11 cellular contexts compared by ENCODE assay signal in genomic region chr7:47045592-47045991, GRCh38.
A peak's percentile ranks its signal among the peaks of the same experiment; 100 is the strongest.
DNase-seq lines count a peak whose midpoint lies in the region; ATAC-seq and TF ChIP-seq lines count a peak whose summit lies in the region.
"Had no signal": no experiment of that assay in that cellular context is flagged by ENCODE, and none has a peak within 500 bp of the region (broad histone marks: within the 10 kb centered on the region; RNA-seq: fewer than 3 reads in every experiment).

No MANE protein-coding gene starts in this region.

- peak overlapping the region; percentile 58 for H3K9ac ChIP-seq in mesenchymal stem cell (ENCODE audit: low read length)

- H3K4me2 ChIP-seq in mesenchymal stem cell (ENCODE audit: low read length, poor library complexity, severe bottlenecking) = no peak overlapping the region

- H3K27ac ChIP-seq in esophagus muscularis mucosa (replicated peaks in 1 of 4) (peak overlapping the region; percentile 52 to 65 (median 60)), mesenchymal stem cell (ENCODE audit: low read length, poor library complexity, severe bottlenecking) (no peak overlapping the region)

- no peak for ATAC-seq in HG03159 (IDR thresholded peaks at IDR 0.05; ENCODE audit: unreplicated experiment)

- WGBS in esophagus muscularis mucosa = 31% methylated on average over 6 of the region's 6 CpGs
- 3% methylated on average over 5 of the region's 6 CpGs for WGBS in mesenchymal stem cell

- H3K36me3 ChIP-seq in esophagus muscularis mucosa (no peaks in the 10 kb centered on the region), mesenchymal stem cell (ENCODE audit: control insufficient read depth in 1 of 2, insufficient read depth in 2 of 2, low read depth in 1 of 2, low read length in 2 of 2) (no peaks in the 10 kb centered on the region)

- no peak overlapping the region for H4K91ac ChIP-seq in mesenchymal stem cell (ENCODE audit: low read length)

- no peaks in the 10 kb centered on the region for H3K79me1 ChIP-seq in mesenchymal stem cell (replicated peaks; ENCODE audit: low read length, poor library complexity, severe bottlenecking)

- H2BK5ac ChIP-seq in mesenchymal stem cell (ENCODE audit: low read depth, low read length, poor library complexity, severe bottlenecking) = no peak overlapping the region

- H3K23ac ChIP-seq in mesenchymal stem cell (ENCODE audit: low read length in 2 of 2) = no peak overlapping the region

- intact Hi-C loops in esophagus muscularis mucosa (cut with DNase I) = no loop called here

- H3K4me3 ChIP-seq in esophagus muscularis mucosa (no peak overlapping the region), mesenchymal stem cell (ENCODE audit: insufficient read depth in 1 of 2, low read depth in 1 of 2, low read length in 2 of 2) (no peak overlapping the region)

- peaks cover 35 to 40% (median 38%) of the 10 kb centered on the region in 4 donors for H3K4me1 ChIP-seq in esophagus muscularis mucosa
- H3K4me1 ChIP-seq in mesenchymal stem cell (ENCODE audit: control insufficient read depth, insufficient read depth, low read depth, low read length) = no peaks in the 10 kb centered on the region

- no peak overlapping the region for H4K8ac ChIP-seq in mesenchymal stem cell (ENCODE audit: low read length)

- no peak overlapping the region for H3K4ac ChIP-seq in mesenchymal stem cell (ENCODE audit: low read depth in 1 of 2, low read length in 2 of 2)

- no peak overlapping the region for H3K14ac ChIP-seq in mesenchymal stem cell (ENCODE audit: low read length in 2 of 2)

- H2BK12ac ChIP-seq in mesenchymal stem cell (ENCODE audit: low read length in 2 of 2) = peak overlapping the region in 1 of 2 experiments; percentile 12

- H3K27me3 ChIP-seq in esophagus muscularis mucosa = no peaks in the 10 kb centered on the region
- H3K27me3 ChIP-seq in mesenchymal stem cell (ENCODE audit: control insufficient read depth in 1 of 2, insufficient read depth in 1 of 2, low read length in 2 of 2) = peaks cover 0 to 15% of the 10 kb centered on the region in 2 experiments

- H2AK5ac ChIP-seq in mesenchymal stem cell (ENCODE audit: low read length, severe bottlenecking) = no peak overlapping the region

- TF ChIP-seq CTCF in esophagus muscularis mucosa (IDR thresholded peaks at IDR 0.05) = no peak

- DNase-seq in HT1080 (ENCODE audit: low read depth) (peak; percentile 6), esophagus muscularis mucosa (ENCODE audit: extremely low spot score) (no peak), mesenchymal stem cell (peak; percentile 84), stromal cell of bone marrow (ENCODE audit: low read depth) (peak; percentile 55), amygdala (lab: John Stamatoyannopoulos, UW) (no peak)
- DNase-seq in activated naive CD4-positive, alpha-beta T cell (lab: John Stamatoyannopoulos, UW) = no peak
- DNase-seq in stimulated activated CD4-positive, alpha-beta T cell treated with anti-CD3 and anti-CD28 coated beads, Interleukin-2, amount 100 ng/mL, for 48 hours = no peak
- DNase-seq: activated naive CD8-positive, alpha-beta T cell treated with anti-CD3 and anti-CD28 coated beads for 36 hours; midbrain; NCI-H187 treated with DMSO at 0.1 percent for 48 hours had no signal

- H2BK120ac ChIP-seq in mesenchymal stem cell (ENCODE audit: low read depth, low read length) = no peak overlapping the region

- peak overlapping the region; percentile 1 to 82 for H3K18ac ChIP-seq in mesenchymal stem cell (ENCODE audit: low read depth in 1 of 2, low read length in 2 of 2)

- no peaks in the 10 kb centered on the region for H3K9me3 ChIP-seq in esophagus muscularis mucosa
- H3K9me3 ChIP-seq in mesenchymal stem cell (ENCODE audit: control insufficient read depth, low read length) = no peaks in the 10 kb centered on the region

- H2AFZ ChIP-seq in mesenchymal stem cell (ENCODE audit: low read depth, low read length) = no peak overlapping the region

- TF ChIP-seq POLR2A in esophagus muscularis mucosa (IDR thresholded peaks at IDR 0.05; ENCODE audit: low read depth) = no peak

- TF ChIP-seq EP300 in esophagus muscularis mucosa (IDR thresholded peaks at IDR 0.05) = no peak

- H2BK15ac ChIP-seq in mesenchymal stem cell (ENCODE audit: low read depth, poor library complexity, severe bottlenecking) = no peak overlapping the region

Comparison
In these comparisons a context has a peak if more than half of its experiments do, and no peak if none do; other contexts are left out.
1. DNase-seq: peak in HT1080 (single experiment), mesenchymal stem cell (single experiment) and stromal cell of bone marrow (single experiment); none in esophagus muscularis mucosa (single experiment), amygdala (0 of 56), activated naive CD4-positive, alpha-beta T cell (0 of 4) and stimulated activated CD4-positive, alpha-beta T cell treated with anti-CD3 and anti-CD28 coated beads, Interleukin-2, amount 100 ng/mL, for 48 hours (0 of 2).